ENCODE assay signal across 16 cellular contexts in genomic region chr1:37544530-37544929, GRCh38. TPM values are rescaled to one million over a fixed set of nuclear protein-coding genes. Genes with fewer than 3 reads are reported as not detected.
"Had no signal": no experiment of that assay in that cellular context is flagged by ENCODE, and none has a peak within 500 bp of the region (broad histone marks: within the 10 kb centered on the region; RNA-seq: fewer than 3 reads in every experiment).

No MANE protein-coding gene starts in this region.

- DNase-seq: cortex of kidney; dorsolateral prefrontal cortex; effector CD8-positive, alpha-beta T cell; glutamatergic neuron; left ventricle myocardium inferior; naive thymus-derived CD8-positive, alpha-beta T cell; posterior cingulate gyrus; right cardiac atrium; small intestine; stimulated activated CD4-positive, alpha-beta T cell treated with anti-CD3 and anti-CD28 coated beads, Interleukin-2, amount 100 ng/mL, for 48 hours had no signal

- H3K9me3 Mint-ChIP-seq: central memory CD8-positive, alpha-beta T cell; naive thymus-derived CD8-positive, alpha-beta T cell; stimulated activated memory B cell treated with anti-CD40 and anti-IgM and Interleukin-4, amounts not matched to agents 10 μg/mL and 1 μg/mL and 100 μg/mL, for 72 hours; stimulated activated naive CD8-positive, alpha-beta T cell treated with anti-CD3 and anti-CD28 coated beads, Interleukin-15, Interleukin-2, amounts not matched to agents 100 ng/mL and 50 ng/mL, for 24 hours had no signal

- H3K4me3 ChIP-seq: dorsolateral prefrontal cortex, left ventricle myocardium inferior, lung, tibial nerve had no signal

- H3K27ac Mint-ChIP-seq: stimulated activated memory B cell treated with anti-CD40 and anti-IgM and Interleukin-4, amounts not matched to agents 10 μg/mL and 1 μg/mL and 100 μg/mL, for 72 hours; stimulated activated naive CD8-positive, alpha-beta T cell treated with anti-CD3 and anti-CD28 coated beads, Interleukin-15, Interleukin-2, amounts not matched to agents 100 ng/mL and 50 ng/mL, for 24 hours had no signal

- ATAC-seq: esophagus mucosa; naive thymus-derived CD8-positive, alpha-beta T cell; stimulated activated memory B cell treated with anti-CD40 and anti-IgM and Interleukin-4, amounts not matched to agents 10 μg/mL and 1 μg/mL and 100 μg/mL, for 72 hours had no signal

- H3K9me3 ChIP-seq: left ventricle myocardium inferior, tibial nerve had no signal

- H3K27me3 Mint-ChIP-seq: central memory CD8-positive, alpha-beta T cell; naive thymus-derived CD8-positive, alpha-beta T cell; stimulated activated memory B cell treated with anti-CD40 and anti-IgM and Interleukin-4, amounts not matched to agents 10 μg/mL and 1 μg/mL and 100 μg/mL, for 72 hours; stimulated activated naive CD8-positive, alpha-beta T cell treated with anti-CD3 and anti-CD28 coated beads, Interleukin-15, Interleukin-2, amounts not matched to agents 100 ng/mL and 50 ng/mL, for 24 hours had no signal

- H3K27ac ChIP-seq: dorsolateral prefrontal cortex, left ventricle myocardium inferior, tibial nerve had no signal

- H3K4me3 Mint-ChIP-seq: central memory CD8-positive, alpha-beta T cell; naive thymus-derived CD8-positive, alpha-beta T cell; stimulated activated memory B cell treated with anti-CD40 and anti-IgM and Interleukin-4, amounts not matched to agents 10 μg/mL and 1 μg/mL and 100 μg/mL, for 72 hours; stimulated activated naive CD8-positive, alpha-beta T cell treated with anti-CD3 and anti-CD28 coated beads, Interleukin-15, Interleukin-2, amounts not matched to agents 100 ng/mL and 50 ng/mL, for 24 hours had no signal

- H3K27me3 ChIP-seq: dorsolateral prefrontal cortex, tibial nerve had no signal

RNA-seq across cellular contexts. Expression of gene DNALI1, which starts 12.2 kb away (rescaled TPM):
- polyA plus RNA-seq: naive thymus-derived CD8-positive, alpha-beta T cell had no signal
